In genomic region chr10:119336599-119336998, GRCh38 we compare ENCODE assay signal across 1 cellular context.
TF ChIP-seq lines count a peak whose summit lies in the region.

No MANE protein-coding gene starts in this region.

TF ChIP-seq in K562, 482 proteins besides CTCF, POLR2A, EP300 and RAD21 (continued from another document):
- TF ChIP-seq ARID1B (IDR thresholded peaks at IDR 0.05) (no peak), CREM (IDR thresholded peaks at IDR 0.05; ENCODE audit: low read depth) (peak; percentile 54), CBFA2T3 (IDR thresholded peaks at IDR 0.05) (peak; percentile 45), CBFA2T2 (conservative IDR thresholded peaks at IDR 0.05) (0 out of 2 replicates have a peak, but pooled peaks have one; percentile 10), TFAM (CRISPR knock-in tag; conservative IDR thresholded peaks at IDR 0.05) (no peak), HNRNPL (IDR thresholded peaks at IDR 0.05; ENCODE audit: low read depth, low read length) (no peak), THRAP3 (IDR thresholded peaks at IDR 0.05; ENCODE audit: borderline replicate concordance) (no peak), GTF2E2 (tag; IDR thresholded peaks at IDR 0.05) (no peak), SUPT5H (IDR thresholded peaks at IDR 0.05) (no peak), BHLHE40 (IDR thresholded peaks at IDR 0.05; ENCODE audit: low read length) (peak; percentile 59; the same call in 1 of the 2 replicates), CREB1 (IDR thresholded peaks at IDR 0.05) (0 out of 2 replicates have a peak, but pooled peaks have one; percentile 24), CREB1 (CRISPR knock-in tag; IDR thresholded peaks at IDR 0.05) (no peak)
